ENCODE assay signal across 9 cellular contexts in the genomic region with DNA sequence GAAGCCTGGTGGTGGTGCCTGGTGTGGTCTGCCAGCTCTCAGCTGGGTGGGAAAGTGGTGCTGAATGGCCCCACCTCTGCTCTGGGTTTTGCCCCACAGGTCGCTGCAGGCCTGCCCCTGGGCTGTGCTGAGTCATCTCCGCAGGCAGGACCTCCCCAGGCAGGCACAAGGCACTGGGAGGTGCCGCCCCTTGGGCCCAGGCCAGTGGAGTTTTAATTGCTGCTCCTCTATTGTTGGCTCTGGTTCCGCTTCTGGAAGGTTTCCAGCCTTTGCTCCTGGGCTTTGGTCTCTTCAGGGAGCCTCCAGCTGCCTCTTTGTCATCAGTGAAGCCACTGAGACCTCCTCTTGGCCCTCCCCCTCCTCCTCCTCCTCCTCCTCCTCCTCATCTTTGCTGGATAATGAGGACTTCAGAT.
DNase-seq lines count a peak whose midpoint lies in the region; ATAC-seq, FAIRE-seq and TF ChIP-seq lines count a peak whose summit lies in the region.
"Had no signal": no experiment of that assay in that cellular context is flagged by ENCODE, and none has a peak within 500 bp of the region (broad histone marks: within the 10 kb centered on the region; RNA-seq: fewer than 3 reads in every experiment).

No MANE protein-coding gene starts in this region.

- no peak overlapping the region for H3K27ac ChIP-seq in Karpas-422 (ENCODE audit: low read length)
- H3K27ac ChIP-seq in hepatocyte = no peak overlapping the region
- H3K27ac ChIP-seq: epithelial cell of prostate had no signal

- H3K36me3 Mint-ChIP-seq in T-helper 17 cell (ENCODE audit: low read depth) = no peaks in the 10 kb centered on the region
- no peaks in the 10 kb centered on the region for H3K36me3 Mint-ChIP-seq in osteocyte (ENCODE audit: unreplicated experiment)

- TF ChIP-seq CTCF in hepatocyte (IDR thresholded peaks at IDR 0.05; ENCODE audit: poor library complexity) (no peak), osteocyte (IDR thresholded peaks at IDR 0.05) (no peak), D721Med (IDR thresholded peaks at IDR 0.05; ENCODE audit: insufficient read depth, missing control alignments) (no peak)

- H4K20me1 ChIP-seq in Karpas-422 (ENCODE audit: insufficient read depth, low read depth, low read length) = no peaks in the 10 kb centered on the region
- H4K20me1 ChIP-seq in hepatocyte (ENCODE audit: insufficient read depth, poor library complexity, severe bottlenecking) = no peaks in the 10 kb centered on the region

- H3K9me3 Mint-ChIP-seq in osteocyte (ENCODE audit: unreplicated experiment) = peaks cover 11% of the 10 kb centered on the region

- no peak overlapping the region for H3K4me3 ChIP-seq in Karpas-422 (ENCODE audit: low read length)
- no peak overlapping the region for H3K4me3 ChIP-seq in hepatocyte

- H3K27me3 ChIP-seq in Karpas-422 (ENCODE audit: low read length) (no peaks in the 10 kb centered on the region), hepatocyte (no peaks in the 10 kb centered on the region)

- H3K79me2 ChIP-seq in Karpas-422 (ENCODE audit: low read length) (no peaks in the 10 kb centered on the region), hepatocyte (no peaks in the 10 kb centered on the region)

- H3K4me1 Mint-ChIP-seq in T-helper 17 cell = no peaks in the 10 kb centered on the region
- peaks cover 24% of the 10 kb centered on the region for H3K4me1 Mint-ChIP-seq in osteocyte (ENCODE audit: unreplicated experiment)

- ATAC-seq in T-helper 17 cell = peak; percentile 14

- H3K4me3 Mint-ChIP-seq in T-helper 17 cell = no peak overlapping the region
- H3K4me3 Mint-ChIP-seq in osteocyte (ENCODE audit: unreplicated experiment) = no peak overlapping the region

- no peak overlapping the region for H3K9ac ChIP-seq in Karpas-422 (ENCODE audit: low read length)

- no peak for FAIRE-seq in D721Med (lab: Jason Lieb, UNC)

- H3K9me3 ChIP-seq in Karpas-422 (ENCODE audit: low read length) = no peaks in the 10 kb centered on the region
- H3K9me3 ChIP-seq in T-helper 17 cell (ENCODE audit: control insufficient read depth, low read length, poor library complexity, severe bottlenecking) = no peaks in the 10 kb centered on the region
- peaks cover 8% of the 10 kb centered on the region for H3K9me3 ChIP-seq in hepatocyte (ENCODE audit: low read depth)

- no peaks in the 10 kb centered on the region for H3K36me3 ChIP-seq in Karpas-422 (ENCODE audit: insufficient read depth, low read length)
- no peaks in the 10 kb centered on the region for H3K36me3 ChIP-seq in hepatocyte (replicated peaks; ENCODE audit: insufficient read depth, low read depth)

- H2AFZ ChIP-seq in Karpas-422 (ENCODE audit: low read length) (no peak overlapping the region), hepatocyte (no peak overlapping the region)

- WGBS in hepatocyte (ENCODE audit: low lambda C conversion rate, missing lambda C conversion rate) = 63% methylated on average over 4 of the region's 4 CpGs

- H3K27ac Mint-ChIP-seq in T-helper 17 cell (no peak overlapping the region), osteocyte (ENCODE audit: unreplicated experiment) (no peak overlapping the region)

- peaks cover 11% of the 10 kb centered on the region for H3K4me1 ChIP-seq in Karpas-422 (ENCODE audit: low read length)
- H3K4me1 ChIP-seq in hepatocyte (ENCODE audit: insufficient read depth) = no peaks in the 10 kb centered on the region

- H3K9me2 ChIP-seq in Karpas-422 (replicated peaks; ENCODE audit: insufficient read depth, low read length) (no peaks in the 10 kb centered on the region), hepatocyte (replicated peaks; ENCODE audit: insufficient read depth) (no peaks in the 10 kb centered on the region)

- H3K4me2 ChIP-seq in Karpas-422 (ENCODE audit: low read depth, low read length, poor library complexity, severe bottlenecking) (peak overlapping the region; percentile 27), hepatocyte (no peak overlapping the region)

- H3K27me3 Mint-ChIP-seq in T-helper 17 cell = peaks cover 22% of the 10 kb centered on the region
- H3K27me3 Mint-ChIP-seq in osteocyte (ENCODE audit: unreplicated experiment) = peaks cover 7% of the 10 kb centered on the region

- DNase-seq in GM04504 (ENCODE audit: low read depth) (peak; percentile 48), Karpas-422 (no peak), T-helper 17 cell (no peak), hepatocyte (ENCODE audit: low spot score) (peak; percentile 43), osteocyte (ENCODE audit: extremely low spot score, unreplicated experiment) (no peak), GM19240 (ENCODE audit: insufficient read length, low spot score) (no peak), D721Med (ENCODE audit: insufficient read length, low spot score) (no peak)
- DNase-seq in activated naive CD4-positive, alpha-beta T cell treated with anti-CD3 and anti-CD28 coated beads, Interleukin-2, amount 50 U/mL, for 16 hours = no peak

Comparison
In these comparisons a context has a peak if more than half of its experiments do, and no peak if none do; other contexts are left out.
1. DNase-seq: peak in GM04504 (single experiment) and hepatocyte (single experiment); none in Karpas-422 (single experiment), T-helper 17 cell (0 of 3), osteocyte (single experiment), GM19240 (single experiment), activated naive CD4-positive, alpha-beta T cell treated with anti-CD3 and anti-CD28 coated beads, Interleukin-2, amount 50 U/mL, for 16 hours (single experiment) and D721Med (single experiment).